2 cellular contexts compared by ENCODE assay signal in genomic region chr9:132806306-132806705, GRCh38.
TF ChIP-seq lines count a peak whose summit lies in the region.

No MANE protein-coding gene starts in this region.

TF ChIP-seq in GM23338, 12 proteins besides CTCF, POLR2A, EP300 and RAD21 (continued from another document):
- TF ChIP-seq REST (IDR thresholded peaks at IDR 0.05; ENCODE audit: unreplicated experiment) (no peak), ZNF114 (CRISPR knock-in tag; IDR thresholded peaks at IDR 0.05) (no peak), ZNF462 (CRISPR knock-in tag; IDR thresholded peaks at IDR 0.05) (no peak), EZH2 (IDR thresholded peaks at IDR 0.05; ENCODE audit: low read depth, unreplicated experiment) (no peak), JUNB (IDR thresholded peaks at IDR 0.05; ENCODE audit: unreplicated experiment) (no peak), ZNF331 (CRISPR knock-in tag; IDR thresholded peaks at IDR 0.05; ENCODE audit: low read depth) (no peak)
TF ChIP-seq in GM23338: peak in this region for 0.

TF ChIP-seq in H1, 55 proteins besides CTCF, POLR2A, EP300 and RAD21 (continued from another document):
- TF ChIP-seq USF2 (IDR thresholded peaks at IDR 0.05; ENCODE audit: low read length) (no peak), SUZ12 (IDR thresholded peaks at IDR 0.05; ENCODE audit: low read length) (no peak), BRCA1 (IDR thresholded peaks at IDR 0.05; ENCODE audit: low read depth, low read length) (no peak), CBX8 (IDR thresholded peaks at IDR 0.05; ENCODE audit: borderline replicate concordance, low read depth, low read length) (no peak), RNF2 (IDR thresholded peaks at IDR 0.05; ENCODE audit: borderline replicate concordance, low read depth, low read length, missing control alignments, poor library complexity, severe bottlenecking) (no peak), SIX5 (IDR thresholded peaks at IDR 0.05; ENCODE audit: low read depth, low read length) (no peak), CEBPB (IDR thresholded peaks at IDR 0.05; ENCODE audit: low read depth, low read length) (no peak), NANOG (IDR thresholded peaks at IDR 0.05; ENCODE audit: insufficient read depth, low read depth, low read length, poor library complexity, severe bottlenecking) (no peak), CHD2 (IDR thresholded peaks at IDR 0.05; ENCODE audit: low read length) (no peak), ATF3 (IDR thresholded peaks at IDR 0.05; ENCODE audit: insufficient read depth, low read depth, low read length) (no peak), TAF7 (optimal IDR thresholded peaks at IDR 0.05; ENCODE audit: borderline replicate concordance, low read depth, low read length) (no peak), SIN3A (conservative IDR thresholded peaks at IDR 0.05 in 1 of 2, IDR thresholded peaks at IDR 0.05 in 1 of 2; ENCODE audit: low read depth in 1 of 2, low read length in 2 of 2) (no peak), RBBP5 (IDR thresholded peaks at IDR 0.05; ENCODE audit: borderline replicate concordance, low read depth, low read length) (no peak), CBX5 (IDR thresholded peaks at IDR 0.05; ENCODE audit: low read depth, low read length) (no peak), SP2 (IDR thresholded peaks at IDR 0.05; ENCODE audit: low read length) (no peak), BACH1 (IDR thresholded peaks at IDR 0.05; ENCODE audit: low read length) (no peak), KDM5A (IDR thresholded peaks at IDR 0.05; ENCODE audit: low read length) (no peak)
